In genomic region chr9:82989949-82990348, GRCh38 we compare ENCODE assay signal across 21 cellular contexts.
DNase-seq lines count a peak whose midpoint lies in the region; ATAC-seq, FAIRE-seq and TF ChIP-seq lines count a peak whose summit lies in the region.
"Had no signal": no experiment of that assay in that cellular context is flagged by ENCODE, and none has a peak within 500 bp of the region (broad histone marks: within the 10 kb centered on the region; RNA-seq: fewer than 3 reads in every experiment).

No MANE protein-coding gene starts in this region.

- H3K9ac ChIP-seq in kidney (ENCODE audit: low read length in 2 of 2) = no peak overlapping the region
- H3K9ac ChIP-seq: BLaER1 treated with 17β-estradiol and CSF1 and Interleukin-3, amounts not matched to agents 10 nM and 100 nM had no signal

- H3K4me3 ChIP-seq in pancreas (no peak overlapping the region), kidney (ENCODE audit: low read length in 2 of 2) (no peak overlapping the region)
- H3K4me3 ChIP-seq: A549; BLaER1 treated with 17β-estradiol and CSF1 and Interleukin-3, amounts not matched to agents 10 nM and 100 nM; HAP-1; K562 had no signal

- H3K4me1 ChIP-seq in pancreas (peaks cover 0 to 5% (median 0%) of the 10 kb centered on the region in 3 donors), kidney (ENCODE audit: control insufficient read depth in 1 of 2, insufficient read depth in 1 of 2, low read depth in 1 of 2, low read length in 2 of 2) (no peaks in the 10 kb centered on the region)
- H3K4me1 ChIP-seq: A549, HAP-1 had no signal

- WGBS in pancreas, 2 donors = 41 to 52% methylated on average over 4 of the region's 4 CpGs

- peak in 1 of 4 donors; percentile 29 for ATAC-seq in pancreas
- no peak for ATAC-seq in GM21515 (IDR thresholded peaks at IDR 0.05; ENCODE audit: unreplicated experiment)
- ATAC-seq: A549; CD8-positive, alpha-beta T cell; K562 had no signal

- intact Hi-C loops in pancreas (cut with DNase I) = loop anchor here in 1 of 3 donors (10.0 kb wide), 1 partner anchor 55 kb away; no protein-coding TSS in a partner anchor
- intact Hi-C loops in kidney (cut with DNase I) = no loop called here

- H3K27ac ChIP-seq in pancreas = no peak overlapping the region
- no peak overlapping the region for H3K27ac ChIP-seq in kidney (ENCODE audit: low read depth in 2 of 2, low read length in 2 of 2)
- H3K27ac ChIP-seq: 22Rv1; A549; BLaER1 treated with 17β-estradiol and CSF1 and Interleukin-3, amounts not matched to agents 10 nM and 100 nM had no signal

- no peaks in the 10 kb centered on the region for H3K27me3 ChIP-seq in pancreas
- H3K27me3 ChIP-seq: BLaER1 treated with 17β-estradiol and CSF1 and Interleukin-3, amounts not matched to agents 10 nM and 100 nM had no signal

- TF ChIP-seq CTCF in pancreas (IDR thresholded peaks at IDR 0.05) = no peak
- TF ChIP-seq CTCF in kidney (IDR thresholded peaks at IDR 0.05; ENCODE audit: borderline replicate concordance, extremely low read depth, insufficient read depth) = no peak

- DNase-seq in DMS53 (lab: John Stamatoyannopoulos, UW) = peak; percentile 13
- DNase-seq in DMS53 treated with DMSO at 0.1 percent for 48 hours (lab: John Stamatoyannopoulos, UW; ENCODE audit: unreplicated experiment) = no peak
- DNase-seq in HT1080 (ENCODE audit: low read depth) = peak; percentile 43
- peak; percentile 43 for DNase-seq in SK-MEL-5 (ENCODE audit: low read depth, low spot score)
- no peak for DNase-seq in pancreas
- DNase-seq in kidney = no peak
- DNase-seq in ACHN = no peak
- DNase-seq: CD8-positive, alpha-beta T cell; COR-L47; DMS 273 treated with DMSO at 0.1 percent for 48 hours; DMS79; GF-D8; IMR-90 had no signal

- H3K36me3 ChIP-seq in pancreas (peaks cover 0 to 29% (median 0%) of the 10 kb centered on the region in 3 donors), kidney (ENCODE audit: control insufficient read depth in 1 of 2, insufficient read depth in 2 of 2, low read length in 2 of 2) (peaks cover 0 to 6% of the 10 kb centered on the region in 2 donors)
- H3K36me3 ChIP-seq: BLaER1 treated with 17β-estradiol and CSF1 and Interleukin-3, amounts not matched to agents 10 nM and 100 nM; HAP-1 had no signal

- H3K9me3 ChIP-seq in pancreas (no peaks in the 10 kb centered on the region), kidney (ENCODE audit: control insufficient read depth in 1 of 2, low read length in 2 of 2) (no peaks in the 10 kb centered on the region)
- H3K9me3 ChIP-seq: A549, HAP-1 had no signal

- in situ Hi-C loops in SK-MEL-5 (cut with HindIII; ENCODE audit: low pct_unique_long_range_greater_than_20kb, low sequenced_read_pairs) = no loop called here
- in situ Hi-C loops in ACHN (cut with HindIII; ENCODE audit: low pct_ligation_motif_present, low pct_unique_long_range_greater_than_20kb, low sequenced_read_pairs) = no loop called here

- peak; percentile 63 for FAIRE-seq in pancreas (lab: Jason Lieb, UNC)
- no peak for FAIRE-seq in kidney (lab: Jason Lieb, UNC)
- FAIRE-seq: A549, H1, HTR-8/SVneo, K562 had no signal

Comparison
In these comparisons a context has a peak if more than half of its experiments do, and no peak if none do; other contexts are left out.
1. DNase-seq: peak in DMS53 (single experiment), HT1080 (single experiment) and SK-MEL-5 (single experiment); none in DMS53 treated with DMSO at 0.1 percent for 48 hours (single experiment), pancreas (0 of 6), kidney (single experiment) and ACHN (single experiment).